Comparison of ENCODE assay signal across 18 cellular contexts in genomic region chr12:23431006-23431405, GRCh38.
"Had no signal": no experiment of that assay in that cellular context is flagged by ENCODE, and none has a peak within 500 bp of the region (broad histone marks: within the 10 kb centered on the region; RNA-seq: fewer than 3 reads in every experiment).

No MANE protein-coding gene starts in this region.

- H3K4me1 ChIP-seq: gastrocnemius medialis, neural progenitor cell, pancreas had no signal

- DNase-seq: activated CD4-positive, CD25-positive, alpha-beta regulatory T cell treated with anti-CD3 and anti-CD28 coated beads, Interleukin-2, amount 50 U/mL, for 72 hours; activated naive CD4-positive, alpha-beta T cell; activated naive CD8-positive, alpha-beta T cell treated with anti-CD3 and anti-CD28 coated beads, Interleukin-2, amount 10 ng/mL, durations not matched to agents 7 days and 5 days; dorsolateral prefrontal cortex; endodermal cell; erythroblast; gastrocnemius medialis; left colon; mammary epithelial cell; naive B cell; pancreas; stimulated activated CD4-positive, alpha-beta T cell treated with anti-CD3 and anti-CD28 coated beads, Interleukin-2, amount 100 ng/mL, for 48 hours; substantia nigra; T-helper 1 cell; T1000 had no signal

- H3K27ac ChIP-seq: cardiac muscle cell, dorsolateral prefrontal cortex, gastrocnemius medialis, neural progenitor cell, pancreas had no signal

- H3K36me3 ChIP-seq: cardiac muscle cell, gastrocnemius medialis, neural progenitor cell, pancreas had no signal

- H3K27me3 ChIP-seq: cardiac muscle cell, dorsolateral prefrontal cortex, gastrocnemius medialis, neural progenitor cell, pancreas had no signal

- H2AFZ ChIP-seq: neural progenitor cell had no signal

- H3K4me2 ChIP-seq: neural progenitor cell had no signal

- H3K9me3 ChIP-seq: gastrocnemius medialis, pancreas had no signal

- H3K4me3 ChIP-seq: cardiac muscle cell, dorsolateral prefrontal cortex, gastrocnemius medialis, neural progenitor cell, pancreas had no signal

- ATAC-seq: gastrocnemius medialis; left colon; pancreas; stimulated activated memory B cell treated with anti-CD40 and anti-IgM and Interleukin-4, amounts not matched to agents 10 μg/mL and 1 μg/mL and 100 μg/mL, for 72 hours had no signal
